ENCODE assay signal across 9 cellular contexts in genomic region chr2:189633392-189633811, GRCh38. TPM values are rescaled to one million over a fixed set of nuclear protein-coding genes. Genes with fewer than 3 reads are reported as not detected.
DNase-seq lines count a peak whose midpoint lies in the region; ATAC-seq, FAIRE-seq and TF ChIP-seq lines count a peak whose summit lies in the region.
"Had no signal": no experiment of that assay in that cellular context is flagged by ENCODE, and none has a peak within 500 bp of the region (broad histone marks: within the 10 kb centered on the region; RNA-seq: fewer than 3 reads in every experiment).

No MANE protein-coding gene starts in this region.

- in situ Hi-C loops in IMR-90 (cut with MboI; ENCODE audit: low sequenced_read_pairs): loop anchor here (10.0 kb wide), 1 partner anchor 159 kb away; no protein-coding TSS in a partner anchor

- H3K9me3 Mint-ChIP-seq in Calu3 (ENCODE audit: low read depth, unreplicated experiment) (no peaks in the 10 kb centered on the region), natural killer cell (no peaks in the 10 kb centered on the region)

- no peak overlapping the region for H3K4ac ChIP-seq in IMR-90 (ENCODE audit: low read depth, low read length)
- H3K4ac ChIP-seq in mesendoderm (ENCODE audit: low read depth, low read length): no peak overlapping the region

- H3K18ac ChIP-seq in IMR-90 (ENCODE audit: low read depth, low read length) (no peak overlapping the region), mesendoderm (ENCODE audit: low read length) (no peak overlapping the region)

- H3K9me1 ChIP-seq in IMR-90 (ENCODE audit: insufficient read depth, low read length): peaks cover 3% of the 10 kb centered on the region

- CTCF ChIA-PET in Calu3 (lab: Charles Lee): no interaction called here
- CTCF ChIA-PET in IMR-90 (lab: Yijun Ruan, JAX): no interaction called here

- intact Hi-C loops in Calu3 (cut with micrococcal nuclease; ENCODE audit: unreplicated experiment): loop anchor here (1.0 kb wide), 1 partner anchor 167 kb away; no protein-coding TSS in a partner anchor
- intact Hi-C loops in IMR-90 (cut with micrococcal nuclease): loop anchor here (1.0 kb wide), 1 partner anchor 167 kb away; no protein-coding TSS in a partner anchor
- intact Hi-C loops in natural killer cell (cut with micrococcal nuclease): no loop called here
- intact Hi-C loops in testis (cut with DNase I; ENCODE audit: low total_unique reads): no loop called here

- H2BK120ac ChIP-seq in IMR-90 (ENCODE audit: low read depth, low read length): no peak overlapping the region
- H2BK120ac ChIP-seq in mesendoderm (ENCODE audit: low read depth, low read length): no peak overlapping the region

- H3K79me1 ChIP-seq in IMR-90 (ENCODE audit: low read depth in 1 of 2, low read length in 2 of 2) (no peaks in the 10 kb centered on the region), mesendoderm (ENCODE audit: low read length) (no peaks in the 10 kb centered on the region)

- H2BK20ac ChIP-seq in IMR-90 (ENCODE audit: low read depth, low read length): no peak overlapping the region

- H4K5ac ChIP-seq in IMR-90 (ENCODE audit: low read depth, low read length) (no peak overlapping the region), mesendoderm (ENCODE audit: low read length) (no peak overlapping the region)

- TF ChIP-seq RAD21 in IMR-90 (IDR thresholded peaks at IDR 0.05; ENCODE audit: low read length): peak; percentile 27; the same call in 1 of the 2 replicates

- no peak overlapping the region for H3K23ac ChIP-seq in IMR-90 (ENCODE audit: low read depth, low read length)
- no peak overlapping the region for H3K23ac ChIP-seq in mesendoderm (ENCODE audit: low read length)

- peaks cover 8% of the 10 kb centered on the region for H3K4me1 ChIP-seq in IMR-90 (ENCODE audit: control insufficient read depth, insufficient read depth, low read length)
- H3K4me1 ChIP-seq in mesendoderm (ENCODE audit: control insufficient read depth, low read depth, low read length): no peaks in the 10 kb centered on the region
- no peaks in the 10 kb centered on the region for H3K4me1 ChIP-seq in testis

- ATAC-seq in IMR-90 (ENCODE audit: low read depth) (no peak), natural killer cell (no peak)

- no peak overlapping the region for H2BK15ac ChIP-seq in IMR-90 (ENCODE audit: low read depth, low read length)
- no peak overlapping the region for H2BK15ac ChIP-seq in mesendoderm (replicated peaks; ENCODE audit: low read depth)

- TF ChIP-seq CTCF in Calu3 (IDR thresholded peaks at IDR 0.05; ENCODE audit: unreplicated experiment) (peak; percentile 72), IMR-90 (conservative IDR thresholded peaks at IDR 0.05; ENCODE audit: low read depth, low read length) (peak; percentile 41), bronchial epithelial cell (IDR thresholded peaks at IDR 0.05; ENCODE audit: insufficient read depth, low read length, severe bottlenecking) (peak; percentile 44), natural killer cell (IDR thresholded peaks at IDR 0.05) (no peak), testis (IDR thresholded peaks at IDR 0.05) (peak in 1 of 3 experiments; percentile 39)

- no peak overlapping the region for H3K4me3 ChIP-seq in IMR-90 (ENCODE audit: insufficient read depth, low read depth, low read length)
- H3K4me3 ChIP-seq in bronchial epithelial cell (ENCODE audit: low read depth, low read length): no peak overlapping the region
- no peak overlapping the region for H3K4me3 ChIP-seq in mesendoderm (ENCODE audit: low read length)
- no peak overlapping the region for H3K4me3 ChIP-seq in testis

- no peaks in the 10 kb centered on the region for H3K27me3 Mint-ChIP-seq in Calu3 (ENCODE audit: unreplicated experiment)
- H3K27me3 Mint-ChIP-seq in natural killer cell (ENCODE audit: low read depth in 2 of 2): peaks cover 3 to 9% of the 10 kb centered on the region in 2 donors

- TF ChIP-seq POLR2A in IMR-90 (IDR thresholded peaks at IDR 0.05; ENCODE audit: low read depth, low read length) (no peak), testis (IDR thresholded peaks at IDR 0.05) (no peak)

- H3K36me3 Mint-ChIP-seq in Calu3 (ENCODE audit: insufficient read depth, unreplicated experiment) (no peaks in the 10 kb centered on the region), natural killer cell (no peaks in the 10 kb centered on the region)

- H3K56ac ChIP-seq in IMR-90 (ENCODE audit: extremely low read depth, insufficient read depth, low read length) (no peak overlapping the region), mesendoderm (ENCODE audit: low read length) (no peak overlapping the region)

- FAIRE-seq in bronchial epithelial cell (lab: Jason Lieb, UNC): no peak
- FAIRE-seq: frontal cortex had no signal

- H3K27ac Mint-ChIP-seq in Calu3 (ENCODE audit: unreplicated experiment) (no peak overlapping the region), natural killer cell (no peak overlapping the region)

- BruUV-seq in Calu3 (replicated peaks; lab: Mats Ljungman, UMichigan) (no TSS peak), IMR-90 (replicated peaks; lab: Mats Ljungman, UMichigan) (no TSS peak)

- H3K4me2 ChIP-seq in IMR-90 (ENCODE audit: low read depth, low read length) (no peak overlapping the region), mesendoderm (ENCODE audit: low read length) (no peak overlapping the region)

- H4K8ac ChIP-seq in IMR-90 (ENCODE audit: low read depth in 2 of 2, low read length in 2 of 2) (no peak overlapping the region), mesendoderm (ENCODE audit: low read depth, low read length) (no peak overlapping the region)

- no peaks in the 10 kb centered on the region for H3K36me3 ChIP-seq in IMR-90 (ENCODE audit: control insufficient read depth, insufficient read depth, low read length)
- H3K36me3 ChIP-seq in bronchial epithelial cell (ENCODE audit: control insufficient read depth, insufficient read depth, low read length): no peaks in the 10 kb centered on the region
- no peaks in the 10 kb centered on the region for H3K36me3 ChIP-seq in mesendoderm (ENCODE audit: control insufficient read depth, insufficient read depth, low read length)
- no peaks in the 10 kb centered on the region for H3K36me3 ChIP-seq in testis (ENCODE audit: low read depth, missing control alignments)

- H3K4me1 Mint-ChIP-seq in Calu3 (ENCODE audit: low read depth, unreplicated experiment) (peaks cover 2% of the 10 kb centered on the region), natural killer cell (no peaks in the 10 kb centered on the region)

- H3K4me3 Mint-ChIP-seq in Calu3 (ENCODE audit: low read depth, unreplicated experiment) (no peak overlapping the region), natural killer cell (no peak overlapping the region)

- dilution Hi-C loops in IMR-90 (cut with HindIII; ENCODE audit: low sequenced_read_pairs, unreplicated experiment): no loop called here

- H2AK5ac ChIP-seq in IMR-90 (ENCODE audit: low read depth, low read length): no peak overlapping the region
- H2AK5ac ChIP-seq in mesendoderm (ENCODE audit: low read length): no peak overlapping the region

- peak; percentile 29 for DNase-seq in Calu3
- no peak for DNase-seq in IMR-90
- DNase-seq in bronchial epithelial cell (ENCODE audit: low read depth): no peak
- peak; percentile 33 for DNase-seq in mesendoderm
- DNase-seq in natural killer cell: no peak
- no peak for DNase-seq in testis
- no peak for DNase-seq in retina
- DNase-seq in nucleus accumbens (lab: John Stamatoyannopoulos, UW): no peak

- H4K91ac ChIP-seq in IMR-90 (ENCODE audit: insufficient read depth, low read depth, low read length): no peak overlapping the region

- no peak overlapping the region for H2AK9ac ChIP-seq in IMR-90 (replicated peaks; ENCODE audit: low read depth, low read length, poor library complexity)

- no peaks in the 10 kb centered on the region for H4K20me1 ChIP-seq in IMR-90 (ENCODE audit: insufficient read depth, low read length)

- H2AFZ ChIP-seq in IMR-90 (replicated peaks; ENCODE audit: low read length, poor library complexity): no peak overlapping the region

- H3K27ac ChIP-seq in IMR-90 (ENCODE audit: insufficient read depth, low read length) (no peak overlapping the region), mesendoderm (ENCODE audit: low read depth, low read length) (no peak overlapping the region), testis (no peak overlapping the region)

- H2BK5ac ChIP-seq in IMR-90 (ENCODE audit: low read depth, low read length, poor library complexity, severe bottlenecking) (no peak overlapping the region), mesendoderm (ENCODE audit: low read length) (no peak overlapping the region)

- WGBS in IMR-90 (ENCODE audit: extremely low coverage in 2 of 2, insufficient read length in 1 of 2), 2 experiments: no CpG with 5 or more reads among the region's 5 CpGs
- no CpG with 5 or more reads among the region's 5 CpGs for WGBS in mesendoderm (ENCODE audit: extremely low coverage, insufficient coverage, low lambda C conversion rate)
- WGBS in testis, 2 donors: 88 to 95% methylated on average over 5 of the region's 5 CpGs

- no peaks in the 10 kb centered on the region for H3K79me2 ChIP-seq in mesendoderm (ENCODE audit: control insufficient read depth, insufficient read depth, low read length)

- H3K14ac ChIP-seq in IMR-90 (replicated peaks; ENCODE audit: low read depth, low read length): no peak overlapping the region

- H3K9ac ChIP-seq in IMR-90 (ENCODE audit: low read depth, low read length) (no peak overlapping the region), mesendoderm (ENCODE audit: low read length) (no peak overlapping the region)

- H3K27me3 ChIP-seq in IMR-90 (ENCODE audit: control insufficient read depth, insufficient read depth, low read length): no peaks in the 10 kb centered on the region
- H3K27me3 ChIP-seq in bronchial epithelial cell (ENCODE audit: control insufficient read depth, insufficient read depth, low read length): no peaks in the 10 kb centered on the region
- no peaks in the 10 kb centered on the region for H3K27me3 ChIP-seq in mesendoderm (ENCODE audit: insufficient read depth, low read length, poor library complexity)
- H3K27me3 ChIP-seq in testis: no peaks in the 10 kb centered on the region

- POLR2A ChIA-PET in IMR-90 (lab: Charles Lee; ENCODE audit: unreplicated experiment): no interaction called here

- no peaks in the 10 kb centered on the region for H3K9me3 ChIP-seq in IMR-90 (ENCODE audit: control insufficient read depth, insufficient read depth, low read length)
- H3K9me3 ChIP-seq in testis: no peaks in the 10 kb centered on the region

RNA-seq across cellular contexts. Expression of gene ASNSD1, which starts 27.9 kb away (rescaled TPM):
- total RNA-seq in Calu3 (2022): 29.1 and 30.7 TPM in 2 replicates
- 35.7 and 67.5 TPM in 2 replicates for total RNA-seq in IMR-90 (2012; rRNA removed)
- polyA plus RNA-seq in IMR-90 (2012; rRNA removed): 20.0 and 29.1 TPM in 2 replicates
- polyA plus RNA-seq in IMR-90 (2012; cell fraction: cytosol; rRNA removed): 8.7 and 10.1 TPM in 2 replicates
- polyA plus RNA-seq in IMR-90 (2012; cell fraction: nucleus; rRNA removed; ENCODE audit: low replicate concordance): 3.1 and 9.5 TPM in 2 replicates
- total RNA-seq in bronchial epithelial cell: 30.3 and 36.6 TPM in 2 replicates
- 115 TPM for polyA plus RNA-seq in mesendoderm (2013, experiment 1 of 2)
- 114 TPM for polyA plus RNA-seq in mesendoderm (2013, experiment 2 of 2)
- total RNA-seq in natural killer cell: 10 to 100 TPM; 17.5 to 30.4 (median 30.3) TPM
- 10 to 100 TPM; 36.2 to 42.5 TPM for total RNA-seq in testis
- 25.9 TPM for polyA plus RNA-seq in testis (ENCODE audit: insufficient read depth, low read depth, low replicate concordance)

RNA-seq across cellular contexts. Expression of gene ANKAR, which starts 41.1 kb away (rescaled TPM):
- total RNA-seq in Calu3 (2022) (2.1 and 6.3 TPM in 2 replicates), IMR-90 (2012; rRNA removed) (2.2 and 4.4 TPM in 2 replicates), bronchial epithelial cell (2.1 and 3.7 TPM in 2 replicates), natural killer cell (10 to 100 TPM; 12.9 to 18.0 (median 17.4) TPM), testis (10 to 100 TPM; 20.3 to 32.8 TPM)
- polyA plus RNA-seq in IMR-90 (2012; rRNA removed) (0.96 and 1.1 TPM in 2 replicates), testis (ENCODE audit: insufficient read depth, low read depth, low replicate concordance) (22.1 TPM)
- polyA plus RNA-seq in IMR-90 (2012; cell fraction: cytosol; rRNA removed): 0.25 and 0.53 TPM in 2 replicates
- 0.66 and 3.6 TPM in 2 replicates for polyA plus RNA-seq in IMR-90 (2012; cell fraction: nucleus; rRNA removed; ENCODE audit: low replicate concordance)
- polyA plus RNA-seq in mesendoderm (2013, experiment 1 of 2): 0.88 TPM
- polyA plus RNA-seq in mesendoderm (2013, experiment 2 of 2): 1.1 TPM

RNA-seq across cellular contexts. Expression of gene SLC40A1, which starts 52.8 kb away (rescaled TPM):
- total RNA-seq in Calu3 (2022) (37.6 and 49.6 TPM in 2 replicates), IMR-90 (2012; rRNA removed) (3.9 and 5.0 TPM in 2 replicates), bronchial epithelial cell (1.0 and 1.1 TPM in 2 replicates), natural killer cell (1 to 10 TPM; 1.8 to 5.2 (median 4.4) TPM), testis (10 to 100 TPM; 52.3 to 58.7 TPM)
- polyA plus RNA-seq in IMR-90 (2012; rRNA removed) (1.3 and 1.5 TPM in 2 replicates), testis (ENCODE audit: insufficient read depth, low read depth, low replicate concordance) (64.0 TPM)
- polyA plus RNA-seq in IMR-90 (2012; cell fraction: cytosol; rRNA removed): 1.0 and 1.5 TPM in 2 replicates
- 0.25 and 1.4 TPM in 2 replicates for polyA plus RNA-seq in IMR-90 (2012; cell fraction: nucleus; rRNA removed; ENCODE audit: low replicate concordance)
- polyA plus RNA-seq in mesendoderm (2013, experiment 1 of 2): 0.06 TPM
- 0.08 TPM for polyA plus RNA-seq in mesendoderm (2013, experiment 2 of 2)

Comparison
In these comparisons a context has a peak if more than half of its experiments do, and no peak if none do; other contexts are left out.
1. DNase-seq: peak in Calu3 (single experiment) and mesendoderm (single experiment); none in IMR-90 (single experiment), bronchial epithelial cell (single experiment), natural killer cell (single experiment), testis (single experiment), retina (single experiment) and nucleus accumbens (0 of 56).
2. intact Hi-C loops: an anchor here in Calu3 (1.0 kb wide) and IMR-90 (1.0 kb wide); none called in natural killer cell and testis.